In the genomic region with DNA sequence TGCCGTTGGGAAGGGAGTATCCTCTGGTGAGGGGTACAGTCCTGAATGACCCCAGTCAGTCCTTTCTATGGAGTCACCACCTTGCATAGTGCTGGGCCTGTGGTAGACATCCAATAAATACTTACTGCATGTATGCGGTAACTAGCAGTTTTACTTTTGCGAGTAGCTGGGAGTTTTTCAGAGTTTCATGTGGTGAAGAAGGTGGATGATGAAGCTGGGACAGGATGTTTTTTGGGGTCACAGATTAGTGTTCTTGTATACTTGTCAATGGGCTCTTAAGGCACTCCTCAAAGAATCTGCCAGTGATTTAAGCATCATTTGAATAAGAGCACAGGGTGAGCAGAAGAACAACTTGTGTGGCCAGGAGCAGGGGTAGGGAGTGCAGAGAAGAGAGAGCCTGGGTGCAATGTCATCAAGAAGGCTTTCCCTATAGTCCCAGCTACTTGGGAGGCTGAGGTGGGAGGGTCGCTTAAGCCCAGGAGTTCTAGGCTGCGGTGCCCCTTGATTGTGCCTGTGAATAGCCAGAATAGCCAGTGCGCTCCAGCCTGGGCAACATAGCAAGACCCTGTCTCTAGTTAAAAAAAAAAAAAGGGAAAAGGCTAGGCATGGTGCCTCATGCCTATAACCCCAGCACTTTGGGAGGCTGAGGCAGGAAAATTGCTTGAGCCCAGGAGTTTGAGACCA, we compare ENCODE assay signal across 14 cellular contexts. TPM values are rescaled to one million over a fixed set of nuclear protein-coding genes. Genes with fewer than 3 reads are reported as not detected.
DNase-seq lines count a peak whose midpoint lies in the region; ATAC-seq, FAIRE-seq and TF ChIP-seq lines count a peak whose summit lies in the region.
"Had no signal": no experiment of that assay in that cellular context is flagged by ENCODE, and none has a peak within 500 bp of the region (broad histone marks: within the 10 kb centered on the region; RNA-seq: fewer than 3 reads in every experiment).

No MANE protein-coding gene starts in this region.

- H3K9me3 Mint-ChIP-seq in T-cell = no peaks in the 10 kb centered on the region

- H3K4ac ChIP-seq in mesenchymal stem cell (ENCODE audit: low read depth in 1 of 2, low read length in 2 of 2) = peak overlapping the region in 1 of 2 experiments; percentile 15

- H2AK5ac ChIP-seq in mesenchymal stem cell (ENCODE audit: low read length, severe bottlenecking) = no peak overlapping the region

- H2BK15ac ChIP-seq in mesenchymal stem cell (ENCODE audit: low read depth, poor library complexity, severe bottlenecking) = peak overlapping the region; percentile 23

- DNase-seq in GM06990 (ENCODE audit: extremely low read depth, insufficient read length) (no peak), T-cell (no peak), mesenchymal stem cell (no peak), DMS153 treated with DMSO at 0.1 percent for 48 hours (lab: John Stamatoyannopoulos, UW; ENCODE audit: unreplicated experiment) (no peak), H54 (ENCODE audit: insufficient read length, low spot score) (no peak)
- DNase-seq in NK-92 treated with Interleukin-12 subunit alpha and Interleukin-12 subunit beta, amount 100 ng/mL, for 24 hours (lab: John Stamatoyannopoulos, UW) = no peak
- DNase-seq: activated CD4-positive, alpha-beta T cell treated with anti-CD3 and anti-CD28 coated beads, Interleukin-2, amount 50 U/mL, for 4 hours; brain microvascular endothelial cell; NCI-H2029; NCI-H69; ovary; T1000 had no signal

- H3K27ac Mint-ChIP-seq in T-cell = peak overlapping the region; percentile 56 to 64

- H3K79me1 ChIP-seq in mesenchymal stem cell (replicated peaks; ENCODE audit: low read length, poor library complexity, severe bottlenecking) = peaks cover 10% of the 10 kb centered on the region

- H3K27me3 Mint-ChIP-seq in T-cell = no peaks in the 10 kb centered on the region

- POLR2A ChIA-PET in T-cell (lab: Charles Lee) = interaction anchor here in 1 of 2 donors (0.5 kb wide), 1 partner anchor 1094 kb away, joined by 3 read pairs; no protein-coding TSS in a partner anchor

- H3K4me1 ChIP-seq in BLaER1 = peaks cover 93% of the 10 kb centered on the region
- peaks cover 36% of the 10 kb centered on the region for H3K4me1 ChIP-seq in mesenchymal stem cell (ENCODE audit: control insufficient read depth, insufficient read depth, low read depth, low read length)

- H3K4me2 ChIP-seq in BLaER1 = peak overlapping the region; percentile 88; the same call in 1 of the 2 replicates
- H3K4me2 ChIP-seq in mesenchymal stem cell (ENCODE audit: low read length, poor library complexity, severe bottlenecking) = no peak overlapping the region

- CTCF ChIA-PET in T-cell (lab: Charles Lee) = interaction anchor here in 1 of 2 donors (0.5 to 0.9 kb wide), 3 partner anchors 8 to 557 kb away, joined by 3 to 5 read pairs (median 4); no protein-coding TSS in a partner anchor

- H3K9ac ChIP-seq in BLaER1 (no peak overlapping the region), mesenchymal stem cell (ENCODE audit: low read length) (no peak overlapping the region)

- no peak overlapping the region for H3K23ac ChIP-seq in mesenchymal stem cell (ENCODE audit: low read length in 2 of 2)

- no peak overlapping the region for H3K18ac ChIP-seq in mesenchymal stem cell (ENCODE audit: low read depth in 1 of 2, low read length in 2 of 2)

- H2BK5ac ChIP-seq in mesenchymal stem cell (ENCODE audit: low read depth, low read length, poor library complexity, severe bottlenecking) = no peak overlapping the region

- no peak overlapping the region for H2BK120ac ChIP-seq in mesenchymal stem cell (ENCODE audit: low read depth, low read length)

- H2AFZ ChIP-seq in mesenchymal stem cell (ENCODE audit: low read depth, low read length) = no peak overlapping the region

- TF ChIP-seq POLR2A in H54 (IDR thresholded peaks at IDR 0.05; ENCODE audit: low read depth, low read length) = no peak

- H3K27ac ChIP-seq in BLaER1 (peak overlapping the region; percentile 85; the same call in 1 of the 2 replicates), mesenchymal stem cell (ENCODE audit: low read length, poor library complexity, severe bottlenecking) (no peak overlapping the region)
- H3K27ac ChIP-seq: brain microvascular endothelial cell had no signal

- H3K14ac ChIP-seq in mesenchymal stem cell (ENCODE audit: low read length in 2 of 2) = no peak overlapping the region

- peak overlapping the region; percentile 41 for H4K91ac ChIP-seq in mesenchymal stem cell (ENCODE audit: low read length)

- peaks cover 13 to 49% (median 25%) of the 10 kb centered on the region in 3 donors for H3K4me1 Mint-ChIP-seq in T-cell

- H3K36me3 Mint-ChIP-seq in T-cell = peaks cover 22% of the 10 kb centered on the region

- no peaks in the 10 kb centered on the region for H3K9me3 ChIP-seq in BLaER1
- H3K9me3 ChIP-seq in mesenchymal stem cell (ENCODE audit: control insufficient read depth, low read length) = no peaks in the 10 kb centered on the region
- H3K9me3 ChIP-seq: ovary had no signal

- TF ChIP-seq CTCF in GM06990 (IDR thresholded peaks at IDR 0.05; ENCODE audit: insufficient read depth, low read length, poor library complexity, severe bottlenecking) = no peak

- no peaks in the 10 kb centered on the region for H3K27me3 ChIP-seq in BLaER1
- H3K27me3 ChIP-seq in GM06990 (replicated peaks; ENCODE audit: control insufficient read depth, insufficient read depth, low read length) = no peaks in the 10 kb centered on the region
- H3K27me3 ChIP-seq in mesenchymal stem cell (ENCODE audit: control insufficient read depth in 1 of 2, insufficient read depth in 1 of 2, low read length in 2 of 2) = no peaks in the 10 kb centered on the region
- H3K27me3 ChIP-seq: brain microvascular endothelial cell, ovary had no signal

- H3K4me3 Mint-ChIP-seq in T-cell = no peak overlapping the region

- H3K36me3 ChIP-seq in BLaER1 (peaks cover 21% of the 10 kb centered on the region), GM06990 (ENCODE audit: control insufficient read depth, insufficient read depth, low read length) (peaks cover 21% of the 10 kb centered on the region), mesenchymal stem cell (ENCODE audit: control insufficient read depth in 1 of 2, insufficient read depth in 2 of 2, low read depth in 1 of 2, low read length in 2 of 2) (peaks cover 13 to 39% of the 10 kb centered on the region in 2 experiments)
- H3K36me3 ChIP-seq: brain microvascular endothelial cell, ovary had no signal

- no peak for ATAC-seq in T-cell (replicated peaks in 1 of 4)
- ATAC-seq in HG03378 (IDR thresholded peaks at IDR 0.05; ENCODE audit: unreplicated experiment) = no peak

- 98% methylated on average over 5 of the region's 6 CpGs for WGBS in mesenchymal stem cell

- H3K4me3 ChIP-seq in BLaER1 (no peak overlapping the region), GM06990 (replicated peaks; ENCODE audit: low read depth, low read length) (peak overlapping the region; percentile 19; the same call in 1 of the 2 replicates), mesenchymal stem cell (ENCODE audit: insufficient read depth in 1 of 2, low read depth in 1 of 2, low read length in 2 of 2) (no peak overlapping the region)
- H3K4me3 ChIP-seq: ovary had no signal

- no peak for FAIRE-seq in H54 (lab: Jason Lieb, UNC)

- peaks cover 41% of the 10 kb centered on the region for H4K20me1 ChIP-seq in BLaER1

- H4K8ac ChIP-seq in mesenchymal stem cell (ENCODE audit: low read length) = peak overlapping the region; percentile 30

- H2BK12ac ChIP-seq in mesenchymal stem cell (ENCODE audit: low read length in 2 of 2) = peak overlapping the region in 1 of 2 experiments; percentile 37

RNA-seq across cellular contexts. Expression of gene PPCDC, which starts 22.1 kb away (rescaled TPM):
- total RNA-seq in T-cell = 10 to 100 TPM in 4 of 5 donors, 1 to 10 TPM in 1; 9.3 to 14.3 (median 11.8) TPM
- 4.0 TPM for polyA plus RNA-seq in mesenchymal stem cell (2013, experiment 1 of 2)
- polyA plus RNA-seq in mesenchymal stem cell (2013, experiment 2 of 2) = 4.6 TPM

RNA-seq across cellular contexts. Expression of gene SCAMP5, which starts 50.1 kb away (rescaled TPM):
- 1 to 10 TPM in 1 of 5 donors, under 1 TPM in 4; 0.26 to 8.2 (median 0.51) TPM for total RNA-seq in T-cell
- polyA plus RNA-seq in mesenchymal stem cell (2013, experiment 1 of 2) = 2.4 TPM
- polyA plus RNA-seq in mesenchymal stem cell (2013, experiment 2 of 2) = 2.2 TPM
